Comparison of ENCODE assay signal across 23 cellular contexts in genomic region chr14:103825103-103825502, GRCh38. TPM values are rescaled to one million over a fixed set of nuclear protein-coding genes. Genes with fewer than 3 reads are reported as not detected.
DNase-seq lines count a peak whose midpoint lies in the region; FAIRE-seq and TF ChIP-seq lines count a peak whose summit lies in the region.
"Had no signal": no experiment of that assay in that cellular context is flagged by ENCODE, and none has a peak within 500 bp of the region (broad histone marks: within the 10 kb centered on the region; RNA-seq: fewer than 3 reads in every experiment).

No MANE protein-coding gene starts in this region.

- peak; percentile 20 for FAIRE-seq in RCC 7860 (lab: Jason Lieb, UNC)
- FAIRE-seq: D721Med, G401.6, H54 had no signal

- H3K36me3 ChIP-seq in left ventricle myocardium inferior, result no peaks in the 10 kb centered on the region
- H3K36me3 ChIP-seq: neural progenitor cell, WERI-Rb-1 had no signal

- TF ChIP-seq CTCF in left ventricle myocardium inferior (IDR thresholded peaks at IDR 0.05; ENCODE audit: borderline replicate concordance) (no peak), mesothelial cell of epicardium (IDR thresholded peaks at IDR 0.05; ENCODE audit: unreplicated experiment) (no peak), glutamatergic neuron (IDR thresholded peaks at IDR 0.05; ENCODE audit: partially characterized antibody, unreplicated experiment) (no peak)

- H3K4me3 ChIP-seq in left ventricle myocardium inferior, result no peak overlapping the region
- H3K4me3 ChIP-seq: neural progenitor cell had no signal

- in situ Hi-C loops in G401 (cut with HindIII; ENCODE audit: low sequenced_read_pairs), result no loop called here

- H3K4me1 Mint-ChIP-seq in mesothelial cell of epicardium (peaks cover 25% of the 10 kb centered on the region), glutamatergic neuron (ENCODE audit: low read depth, unreplicated experiment) (peaks cover 5% of the 10 kb centered on the region)

- peak overlapping the region; percentile 73 for H3K27ac ChIP-seq in left ventricle myocardium inferior (replicated peaks)
- H3K27ac ChIP-seq: neural progenitor cell, WERI-Rb-1 had no signal

- no peaks in the 10 kb centered on the region for H3K27me3 ChIP-seq in left ventricle myocardium inferior (ENCODE audit: low read depth)
- H3K27me3 ChIP-seq: neural progenitor cell had no signal

- no peaks in the 10 kb centered on the region for H3K27me3 Mint-ChIP-seq in mesothelial cell of epicardium (ENCODE audit: low read depth)
- H3K27me3 Mint-ChIP-seq in glutamatergic neuron (ENCODE audit: unreplicated experiment), result no peaks in the 10 kb centered on the region
- H3K27me3 Mint-ChIP-seq: central memory CD8-positive, alpha-beta T cell had no signal

- intact Hi-C loops in left ventricle myocardium inferior (cut with micrococcal nuclease), result no loop called here

- peaks cover 2% of the 10 kb centered on the region for H3K36me3 Mint-ChIP-seq in mesothelial cell of epicardium
- no peaks in the 10 kb centered on the region for H3K36me3 Mint-ChIP-seq in glutamatergic neuron (ENCODE audit: unreplicated experiment)
- H3K36me3 Mint-ChIP-seq: neural progenitor cell had no signal

- no peaks in the 10 kb centered on the region for H3K9me3 ChIP-seq in left ventricle myocardium inferior (replicated peaks)

- peaks cover 88% of the 10 kb centered on the region for H3K4me1 ChIP-seq in left ventricle myocardium inferior

- peak overlapping the region; percentile 71 for H3K27ac Mint-ChIP-seq in mesothelial cell of epicardium
- H3K27ac Mint-ChIP-seq in glutamatergic neuron (ENCODE audit: unreplicated experiment), result no peak overlapping the region
- H3K27ac Mint-ChIP-seq: neural progenitor cell; T-helper 1 cell treated with Interleukin-12 subunit alpha and Interleukin-12 subunit beta and Interleukin-4 antibody, amounts not matched to agents 30 μg/mL and 1 μg/mL, for 36 hours had no signal

- H3K9me3 Mint-ChIP-seq in mesothelial cell of epicardium (no peaks in the 10 kb centered on the region), glutamatergic neuron (ENCODE audit: unreplicated experiment) (no peaks in the 10 kb centered on the region)
- H3K9me3 Mint-ChIP-seq: central memory CD8-positive, alpha-beta T cell; neural progenitor cell; T-helper 1 cell treated with Interleukin-12 subunit alpha and Interleukin-12 subunit beta and Interleukin-4 antibody, amounts not matched to agents 30 μg/mL and 1 μg/mL, for 36 hours had no signal

- no peak overlapping the region for H3K4me3 Mint-ChIP-seq in mesothelial cell of epicardium
- no peak overlapping the region for H3K4me3 Mint-ChIP-seq in glutamatergic neuron (ENCODE audit: unreplicated experiment)
- H3K4me3 Mint-ChIP-seq: central memory CD8-positive, alpha-beta T cell; neural progenitor cell; T-helper 1 cell treated with Interleukin-12 subunit alpha and Interleukin-12 subunit beta and Interleukin-4 antibody, amounts not matched to agents 30 μg/mL and 1 μg/mL, for 36 hours had no signal

- DNase-seq in RCC 7860 (ENCODE audit: low spot score), result no peak
- no peak for DNase-seq in left ventricle myocardium inferior
- DNase-seq in mesothelial cell of epicardium (ENCODE audit: low spot score in 2 of 2, unreplicated experiment in 2 of 2), result no peak
- no peak for DNase-seq in glutamatergic neuron
- no peak for DNase-seq in GM19238 (ENCODE audit: insufficient read length, low spot score)
- DNase-seq in G401 (ENCODE audit: low spot score), result no peak
- DNase-seq in AG20443 (ENCODE audit: low spot score), result no peak
- DNase-seq: activated CD4-positive, alpha-beta T cell treated with anti-CD3 and anti-CD28 coated beads, Interleukin-2, amount 50 U/mL, for 4 hours; activated naive CD4-positive, alpha-beta T cell; activated T-cell treated with anti-CD3 and anti-CD28 coated beads for 4 hours; effector CD4-positive, alpha-beta T cell; Kasumi-1; NCI-H1105 treated with DMSO at 0.1 percent for 48 hours; NCI-H526 treated with DMSO at 0.1 percent for 48 hours; SIG-M5; stimulated activated CD4-positive, alpha-beta T cell treated with anti-CD3 and anti-CD28 coated beads, Interleukin-15, amount 100 ng/mL, for 24 hours; WERI-Rb-1 had no signal

RNA-seq across cellular contexts. Expression of gene PPP1R13B, which starts 22.3 kb away (rescaled TPM):
- total RNA-seq in left ventricle myocardium inferior, result 104 TPM
- 44.5 to 53.0 TPM (median 49.1 TPM) in 3 replicates for total RNA-seq in mesothelial cell of epicardium
- total RNA-seq in glutamatergic neuron (ENCODE audit: unreplicated experiment), result 24.6 TPM
- 9.4 and 12.8 TPM in 2 replicates for total RNA-seq in G401 (2014; rRNA removed; shearing (Covaris generic))
